ENCODE assay signal across 25 cellular contexts in genomic region chr16:67593288-67593687, GRCh38. TPM values are rescaled to one million over a fixed set of nuclear protein-coding genes. Genes with fewer than 3 reads are reported as not detected.
DNase-seq lines count a peak whose midpoint lies in the region; ATAC-seq and TF ChIP-seq lines count a peak whose summit lies in the region.
"Had no signal": no experiment of that assay in that cellular context is flagged by ENCODE, and none has a peak within 500 bp of the region (broad histone marks: within the 10 kb centered on the region; RNA-seq: fewer than 3 reads in every experiment).

No MANE protein-coding gene starts in this region.

- H3K36me3 Mint-ChIP-seq in chondrocyte (ENCODE audit: low read depth), result peaks cover 3% of the 10 kb centered on the region

- H3K27ac ChIP-seq in HEK293 (ENCODE audit: extremely low read depth, low read depth, low read length), result no peak overlapping the region
- H3K27ac ChIP-seq: hepatocyte, HL-60, parathyroid adenoma, Peyer's patch, SK-N-MC, suprapubic skin had no signal

- H3K36me3 ChIP-seq in HEK293 (ENCODE audit: control insufficient read depth in 2 of 2, insufficient read depth in 1 of 2, low read length in 2 of 2), result peaks cover 3 to 5% of the 10 kb centered on the region in 2 experiments; a peak in 2 of 3 replicates

- DNase-seq in NCI-H82 (lab: John Stamatoyannopoulos, UW) (peak; percentile 2), NCI-H82 treated with DMSO at 0.1 percent for 48 hours (lab: John Stamatoyannopoulos, UW; ENCODE audit: unreplicated experiment) (no peak), chondrocyte (ENCODE audit: low spot score) (no peak), left kidney (ENCODE audit: low read depth, low spot score) (peak; percentile 7), NCI-H1048 (lab: John Stamatoyannopoulos, UW) (no peak), SIG-M5 (lab: John Stamatoyannopoulos, UW) (no peak)
- DNase-seq: activated effector memory CD4-positive, alpha-beta T cell treated with Interleukin-2 at 50 U/mL for 16 hours; kidney glomerular epithelial cell; MV-4-11; naive thymus-derived CD4-positive, alpha-beta T cell; NCI-H187 treated with DMSO at 0.1 percent for 48 hours; NCI-H446 treated with DMSO at 0.1 percent for 48 hours; Peyer's patch had no signal

- POLR2A ChIA-PET in HEK293 (lab: Yijun Ruan, JAX), result interaction anchor here (0.5 kb wide), 1 partner anchor 26 kb away, joined by 6 read pairs; no protein-coding TSS in a partner anchor

- H3K4me1 ChIP-seq in HEK293 (ENCODE audit: control insufficient read depth, insufficient read depth, low read length), result peaks cover 9% of the 10 kb centered on the region; the same call in 1 of the 2 replicates
- H3K4me1 ChIP-seq: Peyer's patch had no signal

- H3K27ac Mint-ChIP-seq in chondrocyte (ENCODE audit: unreplicated experiment), result peak overlapping the region; percentile 22
- H3K27ac Mint-ChIP-seq: dendritic cell treated with granulocyte-macrophage colony-stimulating factor and Interleukin-4, amounts not matched to agents 40 ng/mL and 50 ng/mL, for 4 days; memory B cell had no signal

- ATAC-seq in GM21529 (IDR thresholded peaks at IDR 0.05; ENCODE audit: unreplicated experiment), result no peak
- ATAC-seq: K562; naive thymus-derived CD4-positive, alpha-beta T cell; sciatic nerve had no signal

- TF ChIP-seq CTCF in HEK293 (tag by site-specific recombination; IDR thresholded peaks at IDR 0.05) (no peak), chondrocyte (IDR thresholded peaks at IDR 0.05) (no peak)

- H3K9me3 ChIP-seq in HEK293 (ENCODE audit: control insufficient read depth, insufficient read depth, low read depth, low read length), result no peaks in the 10 kb centered on the region
- H3K9me3 ChIP-seq: Peyer's patch, suprapubic skin had no signal

- CTCF ChIA-PET in HEK293 (lab: Yijun Ruan, JAX), result interaction anchor here (1.3 to 1.4 kb wide), 2 partner anchors 20 to 72 kb away, joined by 3 read pairs; no protein-coding TSS in a partner anchor

- H3K27me3 Mint-ChIP-seq in chondrocyte (ENCODE audit: low read depth), result no peaks in the 10 kb centered on the region
- H3K27me3 Mint-ChIP-seq: dendritic cell treated with granulocyte-macrophage colony-stimulating factor and Interleukin-4, amounts not matched to agents 40 ng/mL and 50 ng/mL, for 4 days; memory B cell; naive thymus-derived CD4-positive, alpha-beta T cell had no signal

- H3K4me3 Mint-ChIP-seq in chondrocyte (ENCODE audit: unreplicated experiment), result no peak overlapping the region
- H3K4me3 Mint-ChIP-seq: dendritic cell treated with granulocyte-macrophage colony-stimulating factor and Interleukin-4, amounts not matched to agents 40 ng/mL and 50 ng/mL, for 4 days; memory B cell; naive thymus-derived CD4-positive, alpha-beta T cell had no signal

- H3K4me3 ChIP-seq in HEK293 (ENCODE audit: low read depth, low read length), result no peak overlapping the region
- H3K4me3 ChIP-seq: hepatocyte, K562, Peyer's patch, SK-N-MC, suprapubic skin had no signal

- H3K9me3 Mint-ChIP-seq in chondrocyte (ENCODE audit: low read depth), result no peaks in the 10 kb centered on the region
- H3K9me3 Mint-ChIP-seq: dendritic cell treated with granulocyte-macrophage colony-stimulating factor and Interleukin-4, amounts not matched to agents 40 ng/mL and 50 ng/mL, for 4 days; memory B cell; naive thymus-derived CD4-positive, alpha-beta T cell had no signal

- H3K4me1 Mint-ChIP-seq in chondrocyte (ENCODE audit: low read depth), result peaks cover 36% of the 10 kb centered on the region

TF ChIP-seq in HEK293, 187 proteins besides CTCF, POLR2A, EP300 and RAD21 (continues in another document):
- TF ChIP-seq ZNF488 (tag by site-specific recombination; IDR thresholded peaks at IDR 0.05), result no peak
- no peak for TF ChIP-seq ZNF37A (tag by site-specific recombination; IDR thresholded peaks at IDR 0.05)
- TF ChIP-seq ATF2 (tag by site-specific recombination; IDR thresholded peaks at IDR 0.05; ENCODE audit: low read depth), result no peak
- TF ChIP-seq ZNF561 (tag by site-specific recombination; IDR thresholded peaks at IDR 0.05; ENCODE audit: borderline replicate concordance), result no peak
- no peak for TF ChIP-seq ZNF571 (tag by site-specific recombination; IDR thresholded peaks at IDR 0.05)
- TF ChIP-seq ZNF843 (tag by site-specific recombination; IDR thresholded peaks at IDR 0.05), result no peak
- TF ChIP-seq ZNF600 (tag by site-specific recombination; IDR thresholded peaks at IDR 0.05), result peak; percentile 78
- TF ChIP-seq ZNF433 (tag by site-specific recombination; IDR thresholded peaks at IDR 0.05; ENCODE audit: low read depth), result no peak
- no peak for TF ChIP-seq PBX3 (CRISPR knock-in tag; IDR thresholded peaks at IDR 0.05)
- TF ChIP-seq INSM2 (tag by site-specific recombination; IDR thresholded peaks at IDR 0.05), result no peak
- TF ChIP-seq ZNF707 (tag by site-specific recombination; IDR thresholded peaks at IDR 0.05), result no peak
- no peak for TF ChIP-seq ZSCAN5A (tag by site-specific recombination; IDR thresholded peaks at IDR 0.05)
- 0 out of 2 replicates have a peak, but pooled peaks have one; percentile 7 for TF ChIP-seq OSR2 (tag by site-specific recombination; IDR thresholded peaks at IDR 0.05)
- TF ChIP-seq ZNF830 (tag by site-specific recombination; IDR thresholded peaks at IDR 0.05; ENCODE audit: low read depth), result no peak
- no peak for TF ChIP-seq FEZF1 (tag by site-specific recombination; IDR thresholded peaks at IDR 0.05)
- TF ChIP-seq KLF1 (tag by site-specific recombination; IDR thresholded peaks at IDR 0.05), result no peak
- TF ChIP-seq PRDM1 (tag by site-specific recombination; IDR thresholded peaks at IDR 0.05), result peak; percentile 47; the same call in 1 of the 2 replicates
- TF ChIP-seq ZNF26 (tag by site-specific recombination; IDR thresholded peaks at IDR 0.05), result no peak

RNA-seq across cellular contexts. Expression of gene CTCF, which starts 31.0 kb away (rescaled TPM):
- 31.2 to 34.2 TPM (median 32.3 TPM) in 3 replicates for total RNA-seq in chondrocyte

RNA-seq across cellular contexts. Expression of gene CARMIL2, which starts 51.7 kb away (rescaled TPM):
- total RNA-seq in chondrocyte, result 0.97 to 1.8 TPM (median 1.5 TPM) in 3 replicates
- total RNA-seq: bronchial epithelial cell had no signal

Comparison
In these comparisons a context has a peak if more than half of its experiments do, and no peak if none do; other contexts are left out.
1. DNase-seq: peak in NCI-H82 (single experiment) and left kidney (single experiment); none in NCI-H82 treated with DMSO at 0.1 percent for 48 hours (single experiment), chondrocyte (single experiment), NCI-H1048 (single experiment) and SIG-M5 (single experiment).